8 cellular contexts compared by ENCODE assay signal in genomic region chr11:113314065-113314388, GRCh38. TPM values are rescaled to one million over a fixed set of nuclear protein-coding genes. Genes with fewer than 3 reads are reported as not detected.
DNase-seq lines count a peak whose midpoint lies in the region; ATAC-seq, FAIRE-seq and TF ChIP-seq lines count a peak whose summit lies in the region.

No MANE protein-coding gene starts in this region.

- H3K4me3 ChIP-seq in WERI-Rb-1 (ENCODE audit: low read depth, low read length), result peak overlapping the region; percentile 86
- peak overlapping the region; percentile 72 to 87 for H3K4me3 ChIP-seq in foreskin fibroblast (ENCODE audit: low read depth in 1 of 2, low read length in 2 of 2)
- H3K4me3 ChIP-seq in gastrocnemius medialis, result peak overlapping the region; percentile 73 to 98 (median 84)

- H3K36me3 ChIP-seq in WERI-Rb-1, result no peaks in the 10 kb centered on the region; the same call in 1 of the 2 replicates
- H3K36me3 ChIP-seq in gastrocnemius medialis, result no peaks in the 10 kb centered on the region

- DNase-seq in GM12891 (ENCODE audit: insufficient read length, low spot score), result no peak
- no peak for DNase-seq in WERI-Rb-1
- no peak for DNase-seq in foreskin fibroblast
- no peak for DNase-seq in gastrocnemius medialis
- DNase-seq in NCI-H1105 (lab: John Stamatoyannopoulos, UW), result no peak
- DNase-seq in activated CD4-positive, CD25-positive, alpha-beta regulatory T cell treated with anti-CD3 and anti-CD28 coated beads, Interleukin-2, amount 50 U/mL, for 72 hours, result no peak
- no peak for DNase-seq in GOT3 (lab: John Stamatoyannopoulos, UW)

- FAIRE-seq in GM12891 (lab: Jason Lieb, UNC), result peak; percentile 93

- in situ Hi-C loops in gastrocnemius medialis (cut with MboI; ENCODE audit: low sequenced_read_pairs in 4 of 4), result loop anchor here in 2 of 4 donors (10.0 kb wide), 2 partner anchors 421 to 481 kb away; no protein-coding TSS in a partner anchor

- TF ChIP-seq POLR2A in GM12891 (IDR thresholded peaks at IDR 0.05; ENCODE audit: low read depth, low read length) (no peak), gastrocnemius medialis (IDR thresholded peaks at IDR 0.05) (no peak)

- peaks cover 8 to 18% of the 10 kb centered on the region in 2 donors for H3K4me1 ChIP-seq in gastrocnemius medialis

- no peaks in the 10 kb centered on the region for H3K9me3 ChIP-seq in WERI-Rb-1 (ENCODE audit: severe bottlenecking)
- no peaks in the 10 kb centered on the region for H3K9me3 ChIP-seq in gastrocnemius medialis

- H3K27ac ChIP-seq in WERI-Rb-1, result peak overlapping the region; percentile 47; the same call in 1 of the 2 replicates
- peak overlapping the region; percentile 78 to 94 (median 90) for H3K27ac ChIP-seq in gastrocnemius medialis

- no peak for ATAC-seq in gastrocnemius medialis
- ATAC-seq in HG02759 (IDR thresholded peaks at IDR 0.05; ENCODE audit: unreplicated experiment), result no peak

- no peak for TF ChIP-seq CTCF in WERI-Rb-1 (IDR thresholded peaks at IDR 0.05; ENCODE audit: low read depth, low read length)
- TF ChIP-seq CTCF in foreskin fibroblast (IDR thresholded peaks at IDR 0.05; ENCODE audit: low read depth, low read length), result no peak
- no peak for TF ChIP-seq CTCF in gastrocnemius medialis (IDR thresholded peaks at IDR 0.05 in 4 of 5, conservative IDR thresholded peaks at IDR 0.05 in 1 of 5)

- intact Hi-C loops in gastrocnemius medialis (cut with DNase I; ENCODE audit: low total_unique reads), result loop anchor here (2.0 to 10.0 kb wide), 6 partner anchors 409 to 1439 kb away; partner anchors contain the start of genes ALG9, CFAP68, FDXACB1 and PTS

- H3K27me3 ChIP-seq in WERI-Rb-1 (ENCODE audit: insufficient read depth, low read depth, severe bottlenecking) (no peaks in the 10 kb centered on the region), gastrocnemius medialis (no peaks in the 10 kb centered on the region)

TF ChIP-seq in GM12891, 5 proteins besides CTCF, POLR2A, EP300 and RAD21:
- TF ChIP-seq POLR2AphosphoS5 (IDR thresholded peaks at IDR 0.05; ENCODE audit: low read depth, low read length) (no peak), SPI1 (IDR thresholded peaks at IDR 0.05; ENCODE audit: low read depth, low read length) (no peak), POU2F2 (IDR thresholded peaks at IDR 0.05; ENCODE audit: low read depth, low read length) (no peak), TAF1 (IDR thresholded peaks at IDR 0.05; ENCODE audit: low read depth, low read length) (no peak), PAX5 (IDR thresholded peaks at IDR 0.05; ENCODE audit: insufficient read depth, low read length, severe bottlenecking) (no peak)
TF ChIP-seq in GM12891: peak in this region for 0.

RNA-seq across cellular contexts. Expression of gene TTC12, which starts 0.4 kb away (rescaled TPM):
- polyA plus RNA-seq in GM12891 (2012; ENCODE audit: low read depth, missing spikeins), result 6.9 TPM
- 10 to 100 TPM in 1 of 4 donors, 1 to 10 TPM in 3; 3.5 to 22.5 (median 5.2) TPM for total RNA-seq in gastrocnemius medialis
